In the genomic region with DNA sequence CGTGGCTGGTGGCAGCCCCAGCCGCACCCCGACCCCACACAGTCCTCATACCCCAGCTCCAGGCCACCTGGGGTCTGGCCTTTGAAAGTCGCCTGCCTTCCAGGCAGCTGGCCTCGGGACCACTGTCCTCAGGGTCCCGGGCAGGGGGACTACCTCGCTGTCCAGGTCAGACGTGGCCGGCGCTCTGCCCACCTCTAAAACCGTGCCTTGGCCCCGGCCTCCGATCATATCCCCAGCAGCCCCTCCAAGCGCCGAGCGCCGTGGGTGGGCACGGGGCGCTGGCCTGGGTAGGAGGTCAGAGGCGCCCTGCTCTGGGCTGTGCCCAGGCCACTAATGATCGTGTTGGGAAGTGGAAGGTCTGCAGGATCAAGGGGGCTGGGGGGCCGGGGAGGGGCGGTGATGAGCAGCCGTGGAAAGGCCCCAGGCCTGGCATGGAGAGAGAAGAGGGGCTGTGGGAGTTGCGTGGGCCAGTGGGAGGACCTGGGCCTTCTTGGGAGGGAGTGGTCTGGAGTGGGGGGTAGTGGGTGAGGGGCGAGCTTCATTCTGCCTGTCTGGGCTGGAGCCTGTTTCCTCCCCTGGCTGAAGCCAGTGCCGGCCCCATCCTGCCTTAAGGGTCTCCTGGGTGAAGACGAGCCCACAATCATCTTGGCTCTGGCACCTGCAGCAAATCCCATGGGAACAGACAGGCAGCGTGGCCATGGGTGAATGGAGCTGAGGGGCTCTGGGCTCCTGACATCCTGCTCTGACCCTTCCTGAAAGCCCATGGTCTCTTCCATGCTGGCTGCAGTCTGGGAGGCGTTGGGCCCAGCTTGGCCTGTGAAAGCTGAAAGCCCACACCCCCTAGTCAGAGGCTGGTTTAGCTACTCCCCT, we compare ENCODE assay signal across 1 cellular context.
TF ChIP-seq lines count a peak whose summit lies in the region.

No MANE protein-coding gene starts in this region.

TF ChIP-seq in HEK293T, 16 proteins besides CTCF, POLR2A, EP300 and RAD21:
- no peak for TF ChIP-seq ZNF384 (IDR thresholded peaks at IDR 0.05)
- no peak for TF ChIP-seq L3MBTL2 (conservative IDR thresholded peaks at IDR 0.05)
- no peak for TF ChIP-seq SUZ12 (IDR thresholded peaks at IDR 0.05)
- TF ChIP-seq BHLHE40 (IDR thresholded peaks at IDR 0.05; ENCODE audit: borderline replicate concordance) = no peak
- TF ChIP-seq FOXA1 (IDR thresholded peaks at IDR 0.05) = no peak
- TF ChIP-seq CTBP1 (IDR thresholded peaks at IDR 0.05; ENCODE audit: borderline replicate concordance) = no peak
- no peak for TF ChIP-seq SP1 (IDR thresholded peaks at IDR 0.05)
- TF ChIP-seq TARDBP (IDR thresholded peaks at IDR 0.05) = no peak
- no peak for TF ChIP-seq HDGF (IDR thresholded peaks at IDR 0.05; ENCODE audit: borderline replicate concordance)
- no peak for TF ChIP-seq FOXM1 (IDR thresholded peaks at IDR 0.05; ENCODE audit: borderline replicate concordance)
- TF ChIP-seq LEF1 (IDR thresholded peaks at IDR 0.05; ENCODE audit: borderline replicate concordance) = no peak
- TF ChIP-seq FOXK2 (IDR thresholded peaks at IDR 0.05) = no peak
- no peak for TF ChIP-seq ARNT (IDR thresholded peaks at IDR 0.05)
- TF ChIP-seq NFRKB (IDR thresholded peaks at IDR 0.05) = no peak
- TF ChIP-seq ELF4 (IDR thresholded peaks at IDR 0.05) = no peak
- TF ChIP-seq, protein P1, sequence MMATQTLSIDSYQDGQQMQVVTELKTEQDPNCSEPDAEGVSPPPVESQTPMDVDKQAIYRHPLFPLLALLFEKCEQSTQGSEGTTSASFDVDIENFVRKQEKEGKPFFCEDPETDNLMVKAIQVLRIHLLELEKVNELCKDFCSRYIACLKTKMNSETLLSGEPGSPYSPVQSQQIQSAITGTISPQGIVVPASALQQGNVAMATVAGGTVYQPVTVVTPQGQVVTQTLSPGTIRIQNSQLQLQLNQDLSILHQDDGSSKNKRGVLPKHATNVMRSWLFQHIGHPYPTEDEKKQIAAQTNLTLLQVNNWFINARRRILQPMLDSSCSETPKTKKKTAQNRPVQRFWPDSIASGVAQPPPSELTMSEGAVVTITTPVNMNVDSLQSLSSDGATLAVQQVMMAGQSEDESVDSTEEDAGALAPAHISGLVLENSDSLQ (IDR thresholded peaks at IDR 0.05) = no peak
